ENCODE assay signal across 1 cellular context in genomic region chr11:69096473-69096872, GRCh38.
TF ChIP-seq lines count a peak whose summit lies in the region.

No MANE protein-coding gene starts in this region.

TF ChIP-seq in GM12878, 131 proteins besides CTCF, POLR2A, EP300 and RAD21 (continued from another document):
- no peak for TF ChIP-seq EED (IDR thresholded peaks at IDR 0.05; ENCODE audit: low read depth)
- no peak for TF ChIP-seq MEF2A (IDR thresholded peaks at IDR 0.05; ENCODE audit: insufficient read depth, low read depth, low read length)
- TF ChIP-seq IRF5 (IDR thresholded peaks at IDR 0.05; ENCODE audit: borderline replicate concordance) = no peak
- TF ChIP-seq, protein P1, sequence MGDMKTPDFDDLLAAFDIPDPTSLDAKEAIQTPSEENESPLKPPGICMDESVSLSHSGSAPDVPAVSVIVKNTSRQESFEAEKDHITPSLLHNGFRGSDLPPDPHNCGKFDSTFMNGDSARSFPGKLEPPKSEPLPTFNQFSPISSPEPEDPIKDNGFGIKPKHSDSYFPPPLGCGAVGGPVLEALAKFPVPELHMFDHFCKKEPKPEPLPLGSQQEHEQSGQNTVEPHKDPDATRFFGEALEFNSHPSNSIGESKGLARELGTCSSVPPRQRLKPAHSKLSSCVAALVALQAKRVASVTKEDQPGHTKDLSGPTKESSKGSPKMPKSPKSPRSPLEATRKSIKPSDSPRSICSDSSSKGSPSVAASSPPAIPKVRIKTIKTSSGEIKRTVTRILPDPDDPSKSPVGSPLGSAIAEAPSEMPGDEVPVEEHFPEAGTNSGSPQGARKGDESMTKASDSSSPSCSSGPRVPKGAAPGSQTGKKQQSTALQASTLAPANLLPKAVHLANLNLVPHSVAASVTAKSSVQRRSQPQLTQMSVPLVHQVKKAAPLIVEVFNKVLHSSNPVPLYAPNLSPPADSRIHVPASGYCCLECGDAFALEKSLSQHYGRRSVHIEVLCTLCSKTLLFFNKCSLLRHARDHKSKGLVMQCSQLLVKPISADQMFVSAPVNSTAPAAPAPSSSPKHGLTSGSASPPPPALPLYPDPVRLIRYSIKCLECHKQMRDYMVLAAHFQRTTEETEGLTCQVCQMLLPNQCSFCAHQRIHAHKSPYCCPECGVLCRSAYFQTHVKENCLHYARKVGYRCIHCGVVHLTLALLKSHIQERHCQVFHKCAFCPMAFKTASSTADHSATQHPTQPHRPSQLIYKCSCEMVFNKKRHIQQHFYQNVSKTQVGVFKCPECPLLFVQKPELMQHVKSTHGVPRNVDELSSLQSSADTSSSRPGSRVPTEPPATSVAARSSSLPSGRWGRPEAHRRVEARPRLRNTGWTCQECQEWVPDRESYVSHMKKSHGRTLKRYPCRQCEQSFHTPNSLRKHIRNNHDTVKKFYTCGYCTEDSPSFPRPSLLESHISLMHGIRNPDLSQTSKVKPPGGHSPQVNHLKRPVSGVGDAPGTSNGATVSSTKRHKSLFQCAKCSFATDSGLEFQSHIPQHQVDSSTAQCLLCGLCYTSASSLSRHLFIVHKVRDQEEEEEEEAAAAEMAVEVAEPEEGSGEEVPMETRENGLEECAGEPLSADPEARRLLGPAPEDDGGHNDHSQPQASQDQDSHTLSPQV (IDR thresholded peaks at IDR 0.05) = no peak
- TF ChIP-seq ZNF274 (IDR thresholded peaks at IDR 0.05; ENCODE audit: insufficient read depth, insufficient read length) = no peak
TF ChIP-seq in GM12878: peak in this region for 0.
